Comparison of ENCODE assay signal across 14 cellular contexts in the genomic region with DNA sequence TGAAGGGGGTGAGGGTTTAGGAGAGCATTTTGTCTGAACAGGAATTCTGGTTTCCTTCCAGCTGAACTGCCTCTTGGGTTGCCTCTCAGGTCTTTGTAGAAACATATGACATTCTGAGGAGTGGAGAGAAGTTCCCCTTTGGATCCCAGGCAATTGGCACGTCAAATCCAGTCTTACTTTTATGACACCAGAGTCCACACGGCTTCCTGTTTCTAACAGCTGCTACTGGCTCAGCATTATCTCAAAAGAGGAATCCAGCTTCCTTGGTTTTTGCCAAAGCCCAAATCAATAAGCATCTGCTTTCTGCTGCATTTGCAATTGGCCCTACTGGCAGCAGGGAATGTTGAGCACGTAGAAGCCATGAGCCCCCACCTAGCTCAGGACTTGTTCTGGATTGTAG.
DNase-seq lines count a peak whose midpoint lies in the region; ATAC-seq and TF ChIP-seq lines count a peak whose summit lies in the region.
"Had no signal": no experiment of that assay in that cellular context is flagged by ENCODE, and none has a peak within 500 bp of the region (broad histone marks: within the 10 kb centered on the region; RNA-seq: fewer than 3 reads in every experiment).

No MANE protein-coding gene starts in this region.

- TF ChIP-seq CTCF in left ventricle myocardium inferior (IDR thresholded peaks at IDR 0.05; ENCODE audit: borderline replicate concordance) = no peak
- no peak for TF ChIP-seq CTCF in gastrocnemius medialis (IDR thresholded peaks at IDR 0.05 in 4 of 5, conservative IDR thresholded peaks at IDR 0.05 in 1 of 5)
- TF ChIP-seq CTCF in natural killer cell (IDR thresholded peaks at IDR 0.05) = no peak

- no peak overlapping the region for H3K27ac Mint-ChIP-seq in natural killer cell
- H3K27ac Mint-ChIP-seq in stimulated activated memory B cell treated with anti-CD40 and anti-IgM and Interleukin-4, amounts not matched to agents 10 μg/mL and 1 μg/mL and 100 μg/mL, for 72 hours = no peak overlapping the region
- H3K27ac Mint-ChIP-seq: CD4-positive, CD25-positive, alpha-beta regulatory T cell; stimulated activated naive B cell treated with anti-CD40 and anti-IgM and Interleukin-4, amounts not matched to agents 10 μg/mL and 1 μg/mL and 100 μg/mL, for 72 hours had no signal

- in situ Hi-C loops in KBM-7 (cut with MboI; ENCODE audit: low pct_unique_long_range_greater_than_20kb, low sequenced_read_pairs) = no loop called here
- in situ Hi-C loops in gastrocnemius medialis (cut with MboI; ENCODE audit: low sequenced_read_pairs in 4 of 4) = loop anchor here in 1 of 4 donors (25.0 kb wide), 1 partner anchor 89 kb away; no protein-coding TSS in a partner anchor

- H3K9me3 Mint-ChIP-seq in natural killer cell = no peaks in the 10 kb centered on the region
- peaks cover 3% of the 10 kb centered on the region for H3K9me3 Mint-ChIP-seq in stimulated activated memory B cell treated with anti-CD40 and anti-IgM and Interleukin-4, amounts not matched to agents 10 μg/mL and 1 μg/mL and 100 μg/mL, for 72 hours

- H3K27me3 Mint-ChIP-seq in natural killer cell (ENCODE audit: low read depth in 2 of 2) = peaks cover 7 to 26% of the 10 kb centered on the region in 2 donors
- H3K27me3 Mint-ChIP-seq in stimulated activated memory B cell treated with anti-CD40 and anti-IgM and Interleukin-4, amounts not matched to agents 10 μg/mL and 1 μg/mL and 100 μg/mL, for 72 hours = no peaks in the 10 kb centered on the region

- H3K4me3 ChIP-seq in left ventricle myocardium inferior = no peak overlapping the region
- no peak overlapping the region for H3K4me3 ChIP-seq in gastrocnemius medialis
- no peak overlapping the region for H3K4me3 ChIP-seq in effector memory CD4-positive, alpha-beta T cell (ENCODE audit: insufficient read depth, low read depth, low read length, poor library complexity, severe bottlenecking)
- H3K4me3 ChIP-seq: ovary had no signal

- H3K9me3 ChIP-seq in left ventricle myocardium inferior (replicated peaks) (no peaks in the 10 kb centered on the region), gastrocnemius medialis (no peaks in the 10 kb centered on the region)
- H3K9me3 ChIP-seq in effector memory CD4-positive, alpha-beta T cell (ENCODE audit: control insufficient read depth, low read length) = no peaks in the 10 kb centered on the region
- H3K9me3 ChIP-seq: ovary had no signal

- intact Hi-C loops in left ventricle myocardium inferior (cut with micrococcal nuclease) (no loop called here), gastrocnemius medialis (cut with DNase I; ENCODE audit: low total_unique reads) (loop anchor here (5.0 kb wide), 1 partner anchor 56 kb away; no protein-coding TSS in a partner anchor), natural killer cell (cut with micrococcal nuclease) (no loop called here)

- no peak for TF ChIP-seq POLR2A in gastrocnemius medialis (IDR thresholded peaks at IDR 0.05)

- no peaks in the 10 kb centered on the region for H3K36me3 ChIP-seq in left ventricle myocardium inferior
- H3K36me3 ChIP-seq in gastrocnemius medialis = no peaks in the 10 kb centered on the region
- no peaks in the 10 kb centered on the region for H3K36me3 ChIP-seq in effector memory CD4-positive, alpha-beta T cell (ENCODE audit: control insufficient read depth, insufficient read depth, low read length)
- H3K36me3 ChIP-seq: ovary had no signal

- DNase-seq in KBM-7 (peak; percentile 80), SKM-1 treated with dmso at 0.1 percent for 144 hours (lab: John Stamatoyannopoulos, UW; ENCODE audit: unreplicated experiment) (peak; percentile 70), left ventricle myocardium inferior (no peak), gastrocnemius medialis (peak; percentile 15 to 31), natural killer cell (no peak)
- no peak for DNase-seq in effector memory CD4-positive, alpha-beta T cell
- DNase-seq: CD4-positive, CD25-positive, alpha-beta regulatory T cell; NCI-H1436; NCI-H524 treated with DMSO at 0.1 percent for 48 hours; stimulated activated CD4-positive, alpha-beta T cell treated with anti-CD3 and anti-CD28 coated beads, Interleukin-4, amount 100 ng/mL, for 24 hours; stimulated activated naive B cell treated with anti-CD40 and anti-IgM and Interleukin-4, amounts not matched to agents 10 μg/mL and 1 μg/mL and 100 μg/mL, for 72 hours had no signal

- ATAC-seq in gastrocnemius medialis (no peak), natural killer cell (no peak), HG03025 (IDR thresholded peaks at IDR 0.05; ENCODE audit: low FRiP score, unreplicated experiment) (no peak)
- no peak for ATAC-seq in stimulated activated memory B cell treated with anti-CD40 and anti-IgM and Interleukin-4, amounts not matched to agents 10 μg/mL and 1 μg/mL and 100 μg/mL, for 72 hours
- ATAC-seq: stimulated activated naive B cell treated with anti-CD40 and anti-IgM and Interleukin-4, amounts not matched to agents 10 μg/mL and 1 μg/mL and 100 μg/mL, for 72 hours had no signal

- no peaks in the 10 kb centered on the region for H3K27me3 ChIP-seq in left ventricle myocardium inferior (ENCODE audit: low read depth)
- no peaks in the 10 kb centered on the region for H3K27me3 ChIP-seq in gastrocnemius medialis
- H3K27me3 ChIP-seq in effector memory CD4-positive, alpha-beta T cell (replicated peaks; ENCODE audit: control insufficient read depth, insufficient read depth, low read length, poor library complexity, severe bottlenecking) = no peaks in the 10 kb centered on the region
- H3K27me3 ChIP-seq: ovary had no signal

- no peaks in the 10 kb centered on the region for H3K36me3 Mint-ChIP-seq in natural killer cell
- no peaks in the 10 kb centered on the region for H3K36me3 Mint-ChIP-seq in stimulated activated memory B cell treated with anti-CD40 and anti-IgM and Interleukin-4, amounts not matched to agents 10 μg/mL and 1 μg/mL and 100 μg/mL, for 72 hours
- H3K36me3 Mint-ChIP-seq: CD4-positive, CD25-positive, alpha-beta regulatory T cell; stimulated activated naive B cell treated with anti-CD40 and anti-IgM and Interleukin-4, amounts not matched to agents 10 μg/mL and 1 μg/mL and 100 μg/mL, for 72 hours had no signal

- H3K4me3 Mint-ChIP-seq in natural killer cell = no peak overlapping the region
- no peak overlapping the region for H3K4me3 Mint-ChIP-seq in stimulated activated memory B cell treated with anti-CD40 and anti-IgM and Interleukin-4, amounts not matched to agents 10 μg/mL and 1 μg/mL and 100 μg/mL, for 72 hours
- H3K4me3 Mint-ChIP-seq: CD4-positive, CD25-positive, alpha-beta regulatory T cell; stimulated activated naive B cell treated with anti-CD40 and anti-IgM and Interleukin-4, amounts not matched to agents 10 μg/mL and 1 μg/mL and 100 μg/mL, for 72 hours had no signal

- no peaks in the 10 kb centered on the region for H3K4me1 Mint-ChIP-seq in natural killer cell
- H3K4me1 Mint-ChIP-seq in stimulated activated memory B cell treated with anti-CD40 and anti-IgM and Interleukin-4, amounts not matched to agents 10 μg/mL and 1 μg/mL and 100 μg/mL, for 72 hours = no peaks in the 10 kb centered on the region
- H3K4me1 Mint-ChIP-seq: stimulated activated naive B cell treated with anti-CD40 and anti-IgM and Interleukin-4, amounts not matched to agents 10 μg/mL and 1 μg/mL and 100 μg/mL, for 72 hours had no signal

- H3K4me1 ChIP-seq in left ventricle myocardium inferior (peaks cover 4% of the 10 kb centered on the region), gastrocnemius medialis (no peaks in the 10 kb centered on the region)
- no peaks in the 10 kb centered on the region for H3K4me1 ChIP-seq in effector memory CD4-positive, alpha-beta T cell (ENCODE audit: control insufficient read depth, insufficient read depth, low read length, poor library complexity, severe bottlenecking)

- H3K27ac ChIP-seq in left ventricle myocardium inferior (replicated peaks) = peak overlapping the region; percentile 60
- no peak overlapping the region for H3K27ac ChIP-seq in gastrocnemius medialis
- no peak overlapping the region for H3K27ac ChIP-seq in effector memory CD4-positive, alpha-beta T cell (ENCODE audit: insufficient read depth, low read length, poor library complexity, severe bottlenecking)

Comparison
In these comparisons a context has a peak if more than half of its experiments do, and no peak if none do; other contexts are left out.
1. DNase-seq: peak in KBM-7 (single experiment), SKM-1 treated with dmso at 0.1 percent for 144 hours (single experiment) and gastrocnemius medialis (2 of 2); none in left ventricle myocardium inferior (single experiment), effector memory CD4-positive, alpha-beta T cell (0 of 3) and natural killer cell (single experiment).